In the genomic region with DNA sequence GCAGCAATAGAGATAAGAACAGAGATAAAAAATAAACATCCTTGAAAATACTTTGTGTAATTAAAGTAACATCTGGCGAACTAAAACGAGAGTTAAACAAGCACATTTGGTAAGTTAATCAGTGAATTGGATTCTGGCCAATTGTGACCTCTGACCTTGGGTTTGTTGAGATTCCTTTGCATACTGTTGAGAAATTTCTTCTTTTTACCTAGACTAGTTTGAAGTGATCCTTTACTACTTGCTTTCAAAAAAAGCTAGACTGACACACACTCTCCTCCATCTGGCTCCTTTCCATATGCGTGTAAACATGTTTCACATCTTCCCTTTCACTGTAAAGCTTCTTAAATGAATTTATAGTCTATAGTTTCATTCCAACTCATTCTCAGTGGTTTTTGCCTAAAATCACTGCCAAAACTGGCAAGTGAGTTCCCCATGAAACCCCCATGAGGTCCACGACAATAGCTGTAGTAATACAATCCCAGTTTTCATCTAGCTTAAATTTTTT, we compare ENCODE assay signal across 1 cellular context.
TF ChIP-seq lines count a peak whose summit lies in the region.

No MANE protein-coding gene starts in this region.

TF ChIP-seq in GM12878, 131 proteins besides CTCF, POLR2A, EP300 and RAD21 (continued from another document):
- TF ChIP-seq, protein P1, sequence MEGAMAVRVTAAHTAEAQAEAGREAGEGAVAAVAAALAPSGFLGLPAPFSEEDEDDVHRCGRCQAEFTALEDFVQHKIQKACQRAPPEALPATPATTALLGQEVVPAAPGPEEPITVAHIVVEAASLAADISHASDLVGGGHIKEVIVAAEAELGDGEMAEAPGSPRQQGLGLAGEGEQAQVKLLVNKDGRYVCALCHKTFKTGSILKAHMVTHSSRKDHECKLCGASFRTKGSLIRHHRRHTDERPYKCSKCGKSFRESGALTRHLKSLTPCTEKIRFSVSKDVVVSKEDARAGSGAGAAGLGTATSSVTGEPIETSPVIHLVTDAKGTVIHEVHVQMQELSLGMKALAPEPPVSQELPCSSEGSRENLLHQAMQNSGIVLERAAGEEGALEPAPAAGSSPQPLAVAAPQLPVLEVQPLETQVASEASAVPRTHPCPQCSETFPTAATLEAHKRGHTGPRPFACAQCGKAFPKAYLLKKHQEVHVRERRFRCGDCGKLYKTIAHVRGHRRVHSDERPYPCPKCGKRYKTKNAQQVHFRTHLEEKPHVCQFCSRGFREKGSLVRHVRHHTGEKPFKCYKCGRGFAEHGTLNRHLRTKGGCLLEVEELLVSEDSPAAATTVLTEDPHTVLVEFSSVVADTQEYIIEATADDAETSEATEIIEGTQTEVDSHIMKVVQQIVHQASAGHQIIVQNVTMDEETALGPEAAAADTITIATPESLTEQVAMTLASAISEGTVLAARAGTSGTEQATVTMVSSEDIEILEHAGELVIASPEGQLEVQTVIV (IDR thresholded peaks at IDR 0.05; ENCODE audit: borderline replicate concordance, partially characterized antibody): no peak
- TF ChIP-seq MEF2A (IDR thresholded peaks at IDR 0.05; ENCODE audit: insufficient read depth, low read depth, low read length) (peak; percentile 81), WRNIP1 (IDR thresholded peaks at IDR 0.05; ENCODE audit: borderline replicate concordance, low read depth, low read length) (no peak), CHD1 (IDR thresholded peaks at IDR 0.05; ENCODE audit: low read depth, low read length) (no peak), SPI1 (IDR thresholded peaks at IDR 0.05; ENCODE audit: borderline replicate concordance, insufficient read depth, low read depth, low read length) (no peak), KDM1A (IDR thresholded peaks at IDR 0.05; ENCODE audit: borderline replicate concordance) (no peak), EZH2 (IDR thresholded peaks at IDR 0.05; ENCODE audit: borderline replicate concordance, control insufficient read depth, low read depth, low read length) (no peak), FOXM1 (IDR thresholded peaks at IDR 0.05; ENCODE audit: low read depth, low read length) (peak; percentile 86; the same call in 1 of the 2 replicates)
